ENCODE assay signal across 8 cellular contexts in genomic region chr1:99645699-99646531, GRCh38. TPM values are rescaled to one million over a fixed set of nuclear protein-coding genes. Genes with fewer than 3 reads are reported as not detected.
DNase-seq lines count a peak whose midpoint lies in the region; ATAC-seq and TF ChIP-seq lines count a peak whose summit lies in the region.

TSS of gene PALMD (plus strand) at chr1:99646113. CDS start at chr1:99646318, 205 bp downstream.

- H3K4me3 Mint-ChIP-seq in activated CD4-positive, alpha-beta T cell treated with anti-CD3 and anti-CD28 coated beads for 36 hours = no peak within 1 kb of the TSS
- H3K4me3 Mint-ChIP-seq in activated T-helper 1 cell treated with anti-CD3 and anti-CD28 coated beads, Interleukin-12 subunit alpha, Interleukin-12 subunit beta, Interleukin-2, Interleukin-4 antibody, amounts not matched to agents 30 ng/mL and 10 ng/mL and 1 ng/mL, durations not matched to agents 14 hours and 24 hours and 36 hours = no peak within 1 kb of the TSS

- H3K36me3 ChIP-seq in GM23248 (ENCODE audit: low read depth) (no peaks in the 10 kb centered on the region), sigmoid colon (no peaks in the 10 kb centered on the region)

- peak within 1 kb of the TSS; percentile 25; the same call in 1 of the 2 replicates for H3K9ac ChIP-seq in GM23248

- no peaks in the 10 kb centered on the region for H3K4me1 Mint-ChIP-seq in activated CD4-positive, alpha-beta T cell treated with anti-CD3 and anti-CD28 coated beads for 36 hours
- H3K4me1 Mint-ChIP-seq in activated T-helper 1 cell treated with anti-CD3 and anti-CD28 coated beads, Interleukin-12 subunit alpha, Interleukin-12 subunit beta, Interleukin-2, Interleukin-4 antibody, amounts not matched to agents 30 ng/mL and 10 ng/mL and 1 ng/mL, durations not matched to agents 14 hours and 24 hours and 36 hours (ENCODE audit: low read depth) = no peaks in the 10 kb centered on the region

- H3K27me3 Mint-ChIP-seq in activated CD4-positive, alpha-beta T cell treated with anti-CD3 and anti-CD28 coated beads for 36 hours = peaks cover 15% of the 10 kb centered on the region
- H3K27me3 Mint-ChIP-seq in activated T-helper 1 cell treated with anti-CD3 and anti-CD28 coated beads, Interleukin-12 subunit alpha, Interleukin-12 subunit beta, Interleukin-2, Interleukin-4 antibody, amounts not matched to agents 30 ng/mL and 10 ng/mL and 1 ng/mL, durations not matched to agents 14 hours and 24 hours and 36 hours (ENCODE audit: insufficient read depth) = peaks cover 17% of the 10 kb centered on the region

- H3K27me3 ChIP-seq in GM23248 (replicated peaks; ENCODE audit: insufficient read depth) (no peaks in the 10 kb centered on the region), sigmoid colon (no peaks in the 10 kb centered on the region)

- H3K4me3 ChIP-seq in GM23248 = peak within 1 kb of the TSS; percentile 27
- peak within 1 kb of the TSS; percentile 5 to 41 (median 31) for H3K4me3 ChIP-seq in sigmoid colon

- TF ChIP-seq CTCF in sigmoid colon (IDR thresholded peaks at IDR 0.05) = no peak

- DNase-seq in GM23248 = peak; percentile 42
- peak; percentile 9 for DNase-seq in UCSD-AML1 (lab: John Stamatoyannopoulos, UW; ENCODE audit: unreplicated experiment)
- DNase-seq in left cardiac atrium = peak; percentile 74
- DNase-seq in sigmoid colon = no peak
- DNase-seq in activated CD4-positive, alpha-beta T cell treated with anti-CD3 and anti-CD28 coated beads for 36 hours = no peak
- DNase-seq in activated T-helper 1 cell treated with anti-CD3 and anti-CD28 coated beads, Interleukin-12 subunit alpha, Interleukin-12 subunit beta, Interleukin-2, Interleukin-4 antibody, amounts not matched to agents 30 ng/mL and 10 ng/mL and 1 ng/mL, durations not matched to agents 14 hours and 24 hours and 36 hours (ENCODE audit: low spot score) = no peak

- CTCF ChIA-PET in activated CD4-positive, alpha-beta T cell treated with anti-CD3 and anti-CD28 coated beads for 36 hours (lab: Charles Lee) = interaction anchor here (0.6 kb wide), 1 partner anchor 88 kb away, joined by 3 read pairs; no protein-coding TSS in a partner anchor

- H3K9me3 ChIP-seq in GM23248 (ENCODE audit: low read depth) (no peaks in the 10 kb centered on the region), sigmoid colon (no peaks in the 10 kb centered on the region)

- in situ Hi-C loops in GM23248 (cut with MboI) = no loop called here

- no peak for TF ChIP-seq EP300 in sigmoid colon (IDR thresholded peaks at IDR 0.05)

- no peaks in the 10 kb centered on the region for H3K9me2 ChIP-seq in GM23248 (ENCODE audit: insufficient read depth)

- H3K27ac Mint-ChIP-seq in activated CD4-positive, alpha-beta T cell treated with anti-CD3 and anti-CD28 coated beads for 36 hours = no peak within 1 kb of the TSS
- no peak within 1 kb of the TSS for H3K27ac Mint-ChIP-seq in activated T-helper 1 cell treated with anti-CD3 and anti-CD28 coated beads, Interleukin-12 subunit alpha, Interleukin-12 subunit beta, Interleukin-2, Interleukin-4 antibody, amounts not matched to agents 30 ng/mL and 10 ng/mL and 1 ng/mL, durations not matched to agents 14 hours and 24 hours and 36 hours

- ATAC-seq in left cardiac atrium (peak; percentile 70 to 80), GM21528 (IDR thresholded peaks at IDR 0.05; ENCODE audit: low FRiP score, unreplicated experiment) (no peak), GM19023 (IDR thresholded peaks at IDR 0.05; ENCODE audit: unreplicated experiment) (no peak)
- ATAC-seq in activated CD4-positive, alpha-beta T cell treated with anti-CD3 and anti-CD28 coated beads for 36 hours = no peak

- no peaks in the 10 kb centered on the region for H3K36me3 Mint-ChIP-seq in activated CD4-positive, alpha-beta T cell treated with anti-CD3 and anti-CD28 coated beads for 36 hours (ENCODE audit: low read depth)
- no peaks in the 10 kb centered on the region for H3K36me3 Mint-ChIP-seq in activated T-helper 1 cell treated with anti-CD3 and anti-CD28 coated beads, Interleukin-12 subunit alpha, Interleukin-12 subunit beta, Interleukin-2, Interleukin-4 antibody, amounts not matched to agents 30 ng/mL and 10 ng/mL and 1 ng/mL, durations not matched to agents 14 hours and 24 hours and 36 hours (ENCODE audit: low read depth)

- H3K27ac ChIP-seq in GM23248 = no peak within 1 kb of the TSS; the same call in 1 of the 2 replicates
- peak within 1 kb of the TSS; percentile 19 to 85 (median 64) for H3K27ac ChIP-seq in sigmoid colon

- POLR2A ChIA-PET in activated CD4-positive, alpha-beta T cell treated with anti-CD3 and anti-CD28 coated beads for 36 hours (lab: Charles Lee) = no interaction called here

- no peaks in the 10 kb centered on the region for H3K9me3 Mint-ChIP-seq in activated CD4-positive, alpha-beta T cell treated with anti-CD3 and anti-CD28 coated beads for 36 hours (ENCODE audit: low read depth)
- H3K9me3 Mint-ChIP-seq in activated T-helper 1 cell treated with anti-CD3 and anti-CD28 coated beads, Interleukin-12 subunit alpha, Interleukin-12 subunit beta, Interleukin-2, Interleukin-4 antibody, amounts not matched to agents 30 ng/mL and 10 ng/mL and 1 ng/mL, durations not matched to agents 14 hours and 24 hours and 36 hours = no peaks in the 10 kb centered on the region

- H3K4me2 ChIP-seq in GM23248 (ENCODE audit: unreplicated experiment) = peak within 1 kb of the TSS; percentile 57

- H3K4me1 ChIP-seq in GM23248 (ENCODE audit: insufficient read depth) (peaks cover 44% of the 10 kb centered on the region), sigmoid colon (peaks cover 0 to 28% (median 15%) of the 10 kb centered on the region in 4 donors)

- H4K20me1 ChIP-seq in GM23248 (ENCODE audit: insufficient read depth) = no peaks in the 10 kb centered on the region

- 20 to 22% methylated on average over 17 of the region's 17 CpGs for whole genome bisulfite sequencing in GM23248 (ENCODE audit: low coverage in 1 of 2, low lambda C conversion rate in 2 of 2, missing lambda C conversion rate in 2 of 2), 2 experiments
- WGBS in sigmoid colon, 2 donors = 22 to 28% methylated on average over 17 of the region's 17 CpGs

- no peaks in the 10 kb centered on the region for H3K79me2 ChIP-seq in GM23248 (ENCODE audit: insufficient read depth)

- TF ChIP-seq POLR2A in sigmoid colon (IDR thresholded peaks at IDR 0.05) = no peak

- intact Hi-C loops in left cardiac atrium (cut with DNase I) = loop anchor here in 1 of 2 donors (5.0 kb wide), 3 partner anchors 41 to 114 kb away; no protein-coding TSS in a partner anchor
- intact Hi-C loops in sigmoid colon (cut with DNase I) = no loop called here
- intact Hi-C loops in activated CD4-positive, alpha-beta T cell treated with anti-CD3 and anti-CD28 coated beads for 36 hours (cut with DNase I, micrococcal nuclease) = no loop called here
- intact Hi-C loops in activated T-helper 1 cell treated with anti-CD3 and anti-CD28 coated beads, Interleukin-12 subunit alpha, Interleukin-12 subunit beta, Interleukin-2, Interleukin-4 antibody, amounts not matched to agents 30 ng/mL and 10 ng/mL and 1 ng/mL, durations not matched to agents 14 hours and 24 hours and 36 hours (cut with micrococcal nuclease) = no loop called here

- H3F3A ChIP-seq in GM23248 (ENCODE audit: insufficient read depth) = 0 out of 2 replicates have a peak, but pooled peaks cover 7% of the 10 kb centered on the region

- H2AFZ ChIP-seq in GM23248 = peak within 1 kb of the TSS; percentile 79

RNA-seq across cellular contexts. Expression of gene PALMD, which starts in this region (rescaled TPM):
- 0.11 TPM in 1 of 2 replicates, not detected in the other for total RNA-seq in GM23248 (2014; rRNA removed; shearing (Covaris generic))
- polyA plus RNA-seq in GM23248 (2016; fragmentation: Nextera tagmentation; extraction: Ambion mirVana) (0.09 and 0.10 TPM in 2 replicates), sigmoid colon (1 to 10 TPM in 2 of 3 donors, under 1 TPM in 1; 0.92 to 5.2 (median 1.2) TPM)
- total RNA-seq in left cardiac atrium (100 to 1,000 TPM in 1 of 2 donors, 10 to 100 TPM in 1; 80.7 to 104 TPM), sigmoid colon (10 to 100 TPM in 3 of 4 donors, 1 to 10 TPM in 1; 8.1 to 20.2 (median 11.6) TPM)
- total RNA-seq in activated CD4-positive, alpha-beta T cell treated with anti-CD3 and anti-CD28 coated beads for 36 hours = not detected
- not detected in 2 replicates for total RNA-seq in activated T-helper 1 cell treated with anti-CD3 and anti-CD28 coated beads, Interleukin-12 subunit alpha, Interleukin-12 subunit beta, Interleukin-2, Interleukin-4 antibody, amounts not matched to agents 30 ng/mL and 10 ng/mL and 1 ng/mL, durations not matched to agents 14 hours and 24 hours and 36 hours

Comparison
In these comparisons a context has a peak if more than half of its experiments do, and no peak if none do; other contexts are left out.
1. Peak in DNase-seq, H3K4me3 ChIP-seq, H3K9ac ChIP-seq and H3K4me2 ChIP-seq in GM23248; RNA of the gene not detected or under 1 TPM.
2. DNase-seq: peak in UCSD-AML1 (single experiment) and left cardiac atrium (single experiment); none in sigmoid colon (single experiment), activated CD4-positive, alpha-beta T cell treated with anti-CD3 and anti-CD28 coated beads for 36 hours (single experiment) and activated T-helper 1 cell treated with anti-CD3 and anti-CD28 coated beads, Interleukin-12 subunit alpha, Interleukin-12 subunit beta, Interleukin-2, Interleukin-4 antibody, amounts not matched to agents 30 ng/mL and 10 ng/mL and 1 ng/mL, durations not matched to agents 14 hours and 24 hours and 36 hours (single experiment).
3. ATAC-seq: peak in left cardiac atrium (2 of 2); none in activated CD4-positive, alpha-beta T cell treated with anti-CD3 and anti-CD28 coated beads for 36 hours (single experiment), GM21528 (single experiment) and GM19023 (single experiment).